ENCODE assay signal across 1 cellular context in the genomic region with DNA sequence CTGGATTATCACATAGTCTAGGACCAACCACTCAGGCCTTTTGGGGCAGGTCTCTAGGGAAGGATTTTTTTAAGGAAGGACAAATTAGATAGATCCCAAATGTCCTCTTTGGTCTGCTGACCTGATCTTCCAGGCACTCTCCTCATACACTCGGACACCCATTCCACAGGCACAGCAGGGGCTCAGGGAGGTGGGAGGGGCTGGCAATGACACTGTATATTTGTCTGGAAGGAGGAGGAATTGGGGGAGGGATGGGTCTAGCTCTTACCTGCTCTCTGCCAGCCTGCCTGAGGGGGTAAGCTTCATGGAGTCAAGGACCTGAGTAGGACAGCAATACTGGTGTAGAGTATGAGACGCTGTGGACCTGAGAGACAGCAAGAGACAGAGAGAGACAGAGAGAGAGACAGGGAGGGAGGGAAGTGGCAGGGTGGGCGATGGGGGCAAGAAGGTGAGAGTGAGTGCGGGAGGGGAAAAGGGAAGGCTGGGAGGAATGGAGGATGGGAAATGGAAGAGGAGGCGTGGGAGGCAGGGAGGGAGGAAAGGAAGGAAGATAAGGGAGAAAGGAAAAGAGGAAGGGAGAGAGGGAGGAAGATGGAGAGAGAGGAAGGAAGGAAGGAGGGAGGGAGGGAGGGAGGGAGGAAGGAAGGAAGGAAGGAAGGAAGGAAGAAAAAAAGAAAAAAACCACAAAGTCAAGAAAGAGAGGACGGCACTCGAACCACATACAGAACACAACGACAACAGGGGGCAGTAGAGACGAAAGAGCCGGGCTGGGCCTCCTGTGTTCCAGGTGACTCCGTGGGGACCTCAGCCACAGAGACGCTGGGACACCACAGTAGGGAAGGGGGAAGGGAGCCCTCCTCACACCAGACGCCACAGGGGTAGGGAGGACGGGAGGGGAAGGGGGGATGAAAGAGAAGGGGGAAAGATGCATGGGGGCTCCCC.
TF ChIP-seq lines count a peak whose summit lies in the region.

No MANE protein-coding gene starts in this region.

TF ChIP-seq in A549, 52 proteins besides CTCF, POLR2A, EP300 and RAD21 (continued from another document):
- TF ChIP-seq, protein P1, sequence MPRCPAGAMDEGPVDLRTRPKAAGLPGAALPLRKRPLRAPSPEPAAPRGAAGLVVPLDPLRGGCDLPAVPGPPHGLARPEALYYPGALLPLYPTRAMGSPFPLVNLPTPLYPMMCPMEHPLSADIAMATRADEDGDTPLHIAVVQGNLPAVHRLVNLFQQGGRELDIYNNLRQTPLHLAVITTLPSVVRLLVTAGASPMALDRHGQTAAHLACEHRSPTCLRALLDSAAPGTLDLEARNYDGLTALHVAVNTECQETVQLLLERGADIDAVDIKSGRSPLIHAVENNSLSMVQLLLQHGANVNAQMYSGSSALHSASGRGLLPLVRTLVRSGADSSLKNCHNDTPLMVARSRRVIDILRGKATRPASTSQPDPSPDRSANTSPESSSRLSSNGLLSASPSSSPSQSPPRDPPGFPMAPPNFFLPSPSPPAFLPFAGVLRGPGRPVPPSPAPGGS (IDR thresholded peaks at IDR 0.05): no peak
- TF ChIP-seq, protein P2, sequence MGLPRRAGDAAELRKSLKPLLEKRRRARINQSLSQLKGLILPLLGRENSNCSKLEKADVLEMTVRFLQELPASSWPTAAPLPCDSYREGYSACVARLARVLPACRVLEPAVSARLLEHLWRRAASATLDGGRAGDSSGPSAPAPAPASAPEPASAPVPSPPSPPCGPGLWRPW (IDR thresholded peaks at IDR 0.05): no peak
